12 cellular contexts compared by ENCODE assay signal in genomic region chr4:138835833-138836521, GRCh38.
DNase-seq lines count a peak whose midpoint lies in the region; ATAC-seq lines count a peak whose summit lies in the region.
"Had no signal": no experiment of that assay in that cellular context is flagged by ENCODE, and none has a peak within 500 bp of the region (broad histone marks: within the 10 kb centered on the region; RNA-seq: fewer than 3 reads in every experiment).

No MANE protein-coding gene starts in this region.

- no peaks in the 10 kb centered on the region for H3K36me3 ChIP-seq in H7 (replicated peaks; ENCODE audit: control insufficient read depth, insufficient read depth, low read length)
- H3K36me3 ChIP-seq: vagina had no signal

- intact Hi-C loops in left ventricle myocardium superior (cut with micrococcal nuclease): no loop called here

- peak; percentile 61 for DNase-seq in DMS153 (lab: John Stamatoyannopoulos, UW)
- peak; percentile 3 for DNase-seq in HT1080 (ENCODE audit: low read depth)
- DNase-seq in amniotic epithelial cell (ENCODE audit: low read depth): peak; percentile 6
- DNase-seq in left ventricle myocardium superior: peak; percentile 84
- no peak for DNase-seq in activated CD4-positive, CD25-positive, alpha-beta regulatory T cell treated with anti-CD3 and anti-CD28 coated beads, Interleukin-2, amount 50 U/mL, for 72 hours
- DNase-seq in islet precursor cell: no peak
- DNase-seq in H7: no peak
- no peak for DNase-seq in foreskin melanocyte
- DNase-seq: CD4-positive, CD25-positive, alpha-beta regulatory T cell; cerebellar nuclear complex; stimulated activated CD4-positive, alpha-beta T cell treated with anti-CD3 and anti-CD28 coated beads, Interleukin-4, amount 100 ng/mL, for 1 hour had no signal

- ATAC-seq in left ventricle myocardium superior: peak; percentile 97

- no peaks in the 10 kb centered on the region for H3K27me3 ChIP-seq in H7 (ENCODE audit: control insufficient read depth, insufficient read depth, low read length)
- H3K27me3 ChIP-seq: vagina had no signal

- H3K4me3 ChIP-seq in H7 (ENCODE audit: insufficient read depth, low read depth, low read length): no peak overlapping the region
- H3K4me3 ChIP-seq: vagina had no signal

Comparison
In these comparisons a context has a peak if more than half of its experiments do, and no peak if none do; other contexts are left out.
1. DNase-seq: peak in DMS153 (single experiment), HT1080 (single experiment), amniotic epithelial cell (single experiment) and left ventricle myocardium superior (single experiment); none in activated CD4-positive, CD25-positive, alpha-beta regulatory T cell treated with anti-CD3 and anti-CD28 coated beads, Interleukin-2, amount 50 U/mL, for 72 hours (single experiment), islet precursor cell (single experiment), H7 (single experiment) and foreskin melanocyte (single experiment).